Comparison of ENCODE assay signal across 10 cellular contexts in genomic region chr5:96079075-96079474, GRCh38.
DNase-seq lines count a peak whose midpoint lies in the region; ATAC-seq, FAIRE-seq and TF ChIP-seq lines count a peak whose summit lies in the region.
"Had no signal": no experiment of that assay in that cellular context is flagged by ENCODE, and none has a peak within 500 bp of the region (broad histone marks: within the 10 kb centered on the region; RNA-seq: fewer than 3 reads in every experiment).

No MANE protein-coding gene starts in this region.

- peaks cover 3% of the 10 kb centered on the region; the same call in 1 of the 2 replicates for H3K9me2 ChIP-seq in GM23338 (ENCODE audit: insufficient read depth)

- no peak overlapping the region for H3K9ac ChIP-seq in K562 (ENCODE audit: insufficient read depth in 1 of 2, low read depth in 2 of 2, low read length in 2 of 2)

- H3K4me2 ChIP-seq in K562 (ENCODE audit: insufficient read depth, low read length) (no peak overlapping the region), GM23338 (no peak overlapping the region)

- no peak overlapping the region for H3K27ac ChIP-seq in K562 (ENCODE audit: extremely low read depth, low read depth, low read length)
- no peak overlapping the region for H3K27ac ChIP-seq in GM23338 (ENCODE audit: low read depth)
- H3K27ac ChIP-seq: Peyer's patch had no signal

- H3K27me3 Mint-ChIP-seq in GM23338 (ENCODE audit: insufficient read depth, low read depth, poor library complexity), result peaks cover 3% of the 10 kb centered on the region

- ATAC-seq in K562 (no peak), HG02870 (IDR thresholded peaks at IDR 0.05; ENCODE audit: unreplicated experiment) (no peak), GM23338 (no peak)
- ATAC-seq: left colon had no signal

- no peak overlapping the region for H3K27ac Mint-ChIP-seq in GM23338

- intact Hi-C loops in K562 (cut with micrococcal nuclease), result no loop called here

- H3K4me3 Mint-ChIP-seq in GM23338, result no peak overlapping the region

- H3K4me1 ChIP-seq in K562 (replicated peaks in 1 of 2; ENCODE audit: control insufficient read depth in 2 of 2, insufficient read depth in 2 of 2, low read length in 2 of 2) (peaks cover 0 to 8% of the 10 kb centered on the region in 2 experiments; a peak in 2 of 5 replicates), GM23338 (ENCODE audit: insufficient read depth) (peaks cover 13% of the 10 kb centered on the region)
- H3K4me1 ChIP-seq: Peyer's patch had no signal

- H3K36me3 ChIP-seq in K562 (ENCODE audit: control insufficient read depth, insufficient read depth, low read length) (no peaks in the 10 kb centered on the region), GM23338 (ENCODE audit: insufficient read depth) (no peaks in the 10 kb centered on the region; the same call in 1 of the 2 replicates)
- H3K36me3 ChIP-seq: Peyer's patch had no signal

- H3K9me1 ChIP-seq in K562 (ENCODE audit: control insufficient read depth, insufficient read depth, low read length), result no peaks in the 10 kb centered on the region

- no peak for TF ChIP-seq POLR2A in K562 (conservative IDR thresholded peaks at IDR 0.05)

- H3K36me3 Mint-ChIP-seq in GM23338 (ENCODE audit: low read depth), result no peaks in the 10 kb centered on the region

- H3K79me2 ChIP-seq in K562 (ENCODE audit: control insufficient read depth, insufficient read depth, low read length) (no peaks in the 10 kb centered on the region), GM23338 (replicated peaks; ENCODE audit: insufficient read depth) (no peaks in the 10 kb centered on the region)

- no peaks in the 10 kb centered on the region for H3K9me3 Mint-ChIP-seq in GM23338

- no peaks in the 10 kb centered on the region for H3K27me3 ChIP-seq in K562 (ENCODE audit: control insufficient read depth in 2 of 2, insufficient read depth in 2 of 2, low read length in 2 of 2)
- H3K27me3 ChIP-seq in GM23338 (ENCODE audit: insufficient read depth), result no peaks in the 10 kb centered on the region
- H3K27me3 ChIP-seq: Peyer's patch had no signal

- TF ChIP-seq EP300 in K562 (IDR thresholded peaks at IDR 0.05; ENCODE audit: low read length), result no peak

- in situ Hi-C loops in Caki2 (cut with HindIII; ENCODE audit: low pct_unique_long_range_greater_than_20kb, low sequenced_read_pairs) (no loop called here), K562 (cut with MboI) (no loop called here)

- H3K4me1 Mint-ChIP-seq in GM23338, result peaks cover 35% of the 10 kb centered on the region

- no TSS peak for BruUV-seq in K562 (replicated peaks; lab: Mats Ljungman, UMichigan)

- no peaks in the 10 kb centered on the region for H4K20me1 ChIP-seq in K562 (replicated peaks; ENCODE audit: control insufficient read depth, insufficient read depth, low read length)
- H4K20me1 ChIP-seq in GM23338 (replicated peaks; ENCODE audit: insufficient read depth), result no peaks in the 10 kb centered on the region

- H2AFZ ChIP-seq in K562 (ENCODE audit: low read depth, low read length) (no peak overlapping the region), GM23338 (no peak overlapping the region)

- CTCF ChIA-PET in K562 (lab: Yijun Ruan, JAX; ENCODE audit: low intra/inter-chr PET ratio), result no interaction called here

- H3K4me3 ChIP-seq in K562 (no peak overlapping the region), GM23338 (no peak overlapping the region)
- H3K4me3 ChIP-seq: Peyer's patch had no signal

- H3K9me3 ChIP-seq in K562 (replicated peaks; ENCODE audit: control insufficient read depth, insufficient read depth, low read depth, low read length), result no peaks in the 10 kb centered on the region
- H3K9me3 ChIP-seq: Peyer's patch had no signal

- TF ChIP-seq CTCF in K562 (IDR thresholded peaks at IDR 0.05 in 2 of 3, conservative IDR thresholded peaks at IDR 0.05 in 1 of 3; ENCODE audit: insufficient read depth in 2 of 3, low read depth in 1 of 3, low read length in 3 of 3) (no peak), GM23338 (conservative IDR thresholded peaks at IDR 0.05; ENCODE audit: low read depth in 2 of 2) (no peak)

- no peak for TF ChIP-seq RAD21 in K562 (CRISPR knock-in tag; conservative IDR thresholded peaks at IDR 0.05 in 1 of 2, IDR thresholded peaks at IDR 0.05 in 1 of 2)

- no peak for FAIRE-seq in K562 (lab: Jason Lieb, UNC)

- H3F3A ChIP-seq in GM23338 (replicated peaks; ENCODE audit: low read depth), result no peaks in the 10 kb centered on the region

- DNase-seq in Caki2 (ENCODE audit: low read depth) (peak; percentile 46), HS-5 (ENCODE audit: low read depth) (peak; percentile 92), K562 (ENCODE audit: extremely low read depth in 1 of 4, low spot score in 3 of 4) (no peak), pulmonary artery endothelial cell (ENCODE audit: low read depth, low spot score) (peak; percentile 68), NCI-H2107 treated with DMSO at 0.1 percent for 48 hours (lab: John Stamatoyannopoulos, UW; ENCODE audit: unreplicated experiment) (no peak), NCI-H2029 treated with DMSO at 0.1 percent for 48 hours (lab: John Stamatoyannopoulos, UW) (no peak), GM23338 (ENCODE audit: low spot score) (no peak)
- DNase-seq: left colon, Peyer's patch had no signal

- POLR2A ChIA-PET in K562 (lab: Yijun Ruan, JAX), result interaction anchor here (0.6 kb wide), 1 partner anchor 16 kb away, joined by 4 read pairs; no protein-coding TSS in a partner anchor

TF ChIP-seq in K562, 482 proteins besides CTCF, POLR2A, EP300 and RAD21 (continues in another document):
- TF ChIP-seq PRDM10 (IDR thresholded peaks at IDR 0.05; ENCODE audit: partially characterized antibody), result peak; percentile 53
- TF ChIP-seq ZNF212 (CRISPR knock-in tag; IDR thresholded peaks at IDR 0.05), result no peak
- no peak for TF ChIP-seq FOXK2 (conservative IDR thresholded peaks at IDR 0.05 in 1 of 2, IDR thresholded peaks at IDR 0.05 in 1 of 2; ENCODE audit: low read depth in 2 of 2)

TF ChIP-seq in GM23338, 12 proteins besides CTCF, POLR2A, EP300 and RAD21 (continues in another document):
- no peak for TF ChIP-seq ZNF114 (CRISPR knock-in tag; IDR thresholded peaks at IDR 0.05)
- TF ChIP-seq ZNF331 (CRISPR knock-in tag; IDR thresholded peaks at IDR 0.05; ENCODE audit: low read depth), result no peak
- TF ChIP-seq CREB1 (CRISPR knock-in tag; IDR thresholded peaks at IDR 0.05; ENCODE audit: low read depth), result no peak
- no peak for TF ChIP-seq POLR2AphosphoS5 (IDR thresholded peaks at IDR 0.05; ENCODE audit: low read depth)
- TF ChIP-seq ETS1 (IDR thresholded peaks at IDR 0.05), result no peak

Comparison
In these comparisons a context has a peak if more than half of its experiments do, and no peak if none do; other contexts are left out.
1. DNase-seq: peak in Caki2 (single experiment), HS-5 (single experiment) and pulmonary artery endothelial cell (single experiment); none in K562 (0 of 4), NCI-H2107 treated with DMSO at 0.1 percent for 48 hours (single experiment), NCI-H2029 treated with DMSO at 0.1 percent for 48 hours (single experiment) and GM23338 (single experiment).